ENCODE assay signal across 11 cellular contexts in the genomic region with DNA sequence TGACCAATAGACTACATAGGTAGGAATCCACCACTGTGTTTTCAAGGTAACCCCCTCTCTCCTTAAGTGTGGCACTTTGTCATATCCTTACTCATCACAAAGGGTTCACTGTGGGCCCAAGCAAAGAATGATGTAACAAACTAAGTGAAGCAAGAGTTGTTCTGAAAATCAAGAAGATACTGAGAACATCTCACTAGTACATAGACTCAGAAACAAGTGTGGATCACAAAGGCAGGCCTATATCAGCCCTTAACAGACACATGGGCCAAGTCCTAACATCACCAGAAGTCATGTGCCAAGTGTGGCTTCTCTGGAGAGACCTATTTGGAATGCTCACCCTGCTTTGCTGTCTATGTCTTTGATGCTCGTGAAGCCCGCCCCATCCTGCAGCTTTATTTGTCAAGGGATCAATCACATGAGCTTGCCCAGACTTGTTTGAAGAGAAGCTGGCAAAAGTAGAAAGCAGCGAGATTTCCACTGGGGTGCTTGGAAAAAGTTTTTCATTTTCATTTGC.
DNase-seq lines count a peak whose midpoint lies in the region; ATAC-seq, FAIRE-seq and TF ChIP-seq lines count a peak whose summit lies in the region.
"Had no signal": no experiment of that assay in that cellular context is flagged by ENCODE, and none has a peak within 500 bp of the region (broad histone marks: within the 10 kb centered on the region; RNA-seq: fewer than 3 reads in every experiment).

No MANE protein-coding gene starts in this region.

- H2BK15ac ChIP-seq in H1 (ENCODE audit: low read length) = no peak overlapping the region

- no peak overlapping the region for H2AK5ac ChIP-seq in H1 (ENCODE audit: low read depth, low read length)

- no peak overlapping the region for H2BK12ac ChIP-seq in H1 (ENCODE audit: low read depth, low read length)

- ATAC-seq in psoas muscle = peak in 3 of 4 donors; percentile 63 to 77 (median 68)
- ATAC-seq in GM19328 (IDR thresholded peaks at IDR 0.05; ENCODE audit: unreplicated experiment) = no peak

- 94% methylated on average over 3 of the region's 3 CpGs; no CpG with 5 or more reads in 1 of the 2 experiments for WGBS in H1 (ENCODE audit: extremely low coverage in 1 of 2, insufficient coverage in 1 of 2, insufficient read length in 1 of 2, insufficient replicate concordance in 2 of 2, low coverage in 1 of 2, low lambda C conversion rate in 2 of 2, missing lambda C conversion rate in 1 of 2), 2 experiments
- 78 to 89% (median 79%) methylated on average over 3 of the region's 3 CpGs for whole genome bisulfite sequencing in psoas muscle, 3 donors

- H3K23me2 ChIP-seq in H1 (ENCODE audit: low read depth, low read length) = no peaks in the 10 kb centered on the region

- peak; percentile 35 for DNase-seq in DMS53 treated with DMSO at 0.1 percent for 48 hours (lab: John Stamatoyannopoulos, UW; ENCODE audit: unreplicated experiment)
- peak; percentile 92 for DNase-seq in NCI-H345 (lab: John Stamatoyannopoulos, UW)
- no peak for DNase-seq in H1 (ENCODE audit: low read depth in 1 of 2, low spot score in 2 of 2)
- DNase-seq in psoas muscle = peak; percentile 39 to 64
- no peak for DNase-seq in frontal cortex (ENCODE audit: low spot score in 2 of 2)
- DNase-seq in ecto neural progenitor cell (ENCODE audit: low spot score) = no peak
- DNase-seq in SIG-M5 treated with dmso at 0.1 percent for 504 hours (lab: John Stamatoyannopoulos, UW; ENCODE audit: unreplicated experiment) = no peak
- DNase-seq: activated CD4-positive, alpha-beta T cell treated with anti-CD3 and anti-CD28 coated beads for 1 hour; EL; OCI-M1 had no signal

- no peak for TF ChIP-seq CTCF in H1 (IDR thresholded peaks at IDR 0.05; ENCODE audit: control extremely low read depth in 1 of 3, insufficient read depth in 1 of 3, low read depth in 1 of 3, low read length in 3 of 3)
- no peak for TF ChIP-seq CTCF in psoas muscle (IDR thresholded peaks at IDR 0.05)

- no peak overlapping the region for H3K4ac ChIP-seq in H1 (replicated peaks; ENCODE audit: insufficient read length, low read depth, low read length)

- no peak for TF ChIP-seq POLR2A in H1 (IDR thresholded peaks at IDR 0.05; ENCODE audit: control extremely low read depth in 1 of 2, low read depth in 2 of 2, low read length in 2 of 2)

- H3K14ac ChIP-seq in H1 (ENCODE audit: insufficient read length) = no peak overlapping the region

- H3K23ac ChIP-seq in H1 (ENCODE audit: insufficient read length) = no peak overlapping the region

- H3K9me3 ChIP-seq in H1 (ENCODE audit: insufficient read depth in 2 of 2, low read depth in 1 of 2, low read length in 1 of 2) (no peaks in the 10 kb centered on the region), psoas muscle (no peaks in the 10 kb centered on the region)

- H4K91ac ChIP-seq in H1 (replicated peaks; ENCODE audit: insufficient read length, low read length) = no peak overlapping the region

- H2BK5ac ChIP-seq in H1 (ENCODE audit: low read depth, low read length) = 0 out of 2 replicates have a peak overlapping the region, but pooled peaks have one; percentile 15

- no peaks in the 10 kb centered on the region for H3K36me3 ChIP-seq in H1 (ENCODE audit: control insufficient read depth in 2 of 4, insufficient read depth in 4 of 4, low read length in 3 of 4)
- H3K36me3 ChIP-seq in psoas muscle (ENCODE audit: insufficient read depth in 1 of 2, low read depth in 1 of 2) = no peaks in the 10 kb centered on the region

- no peak for TF ChIP-seq EP300 in H1 (IDR thresholded peaks at IDR 0.05; ENCODE audit: borderline replicate concordance in 1 of 2, low read depth in 2 of 2, low read length in 2 of 2)

- no peak overlapping the region for H4K8ac ChIP-seq in H1 (ENCODE audit: extremely low read depth, insufficient read depth, low read length)

- no peak overlapping the region for H2BK120ac ChIP-seq in H1 (replicated peaks; ENCODE audit: low read depth, low read length)

- no peak overlapping the region for H3K56ac ChIP-seq in H1 (replicated peaks; ENCODE audit: insufficient read length, low read depth, low read length)

- no peak overlapping the region for H3K9ac ChIP-seq in H1 (replicated peaks in 1 of 4; ENCODE audit: extremely low read depth in 1 of 4, low read depth in 3 of 4, low read length in 3 of 4)

- H3K18ac ChIP-seq in H1 (ENCODE audit: extremely low read depth, low read length) = no peak overlapping the region

- intact Hi-C loops in psoas muscle (cut with DNase I) = no loop called here

- no peak overlapping the region for H3K27ac ChIP-seq in H1 (ENCODE audit: low read depth, low read length)
- no peak overlapping the region for H3K27ac ChIP-seq in psoas muscle

- POLR2A ChIA-PET in H1 (lab: Charles Lee; ENCODE audit: partially characterized antibody) = no interaction called here

- no peak overlapping the region for H4K5ac ChIP-seq in H1 (ENCODE audit: insufficient read length, low read depth, low read length)

- no peaks in the 10 kb centered on the region for H4K20me1 ChIP-seq in H1 (replicated peaks in 1 of 2; ENCODE audit: control insufficient read depth in 1 of 2, insufficient read depth in 2 of 2, low read length in 2 of 2)

- H2BK20ac ChIP-seq in H1 (ENCODE audit: low read length) = 0 out of 2 replicates have a peak overlapping the region, but pooled peaks have one; percentile 2

- H2AFZ ChIP-seq in H1 (ENCODE audit: low read length) = peak overlapping the region; percentile 37; the same call in 1 of the 2 replicates

- H3K79me2 ChIP-seq in H1 (ENCODE audit: control insufficient read depth in 1 of 2, insufficient read depth in 2 of 2, low read length in 2 of 2) = no peaks in the 10 kb centered on the region

- H3K4me3 ChIP-seq in H1 (ENCODE audit: extremely low read depth in 1 of 4, insufficient read depth in 2 of 4, low read depth in 3 of 4, low read length in 4 of 4) (no peak overlapping the region), psoas muscle (no peak overlapping the region)

- TF ChIP-seq RAD21 in H1 (IDR thresholded peaks at IDR 0.05 in 1 of 2, conservative IDR thresholded peaks at IDR 0.05 in 1 of 2; ENCODE audit: low read depth in 2 of 2, low read length in 2 of 2) = no peak

- FAIRE-seq in H1 (lab: Jason Lieb, UNC) (no peak), frontal cortex (lab: Jason Lieb, UNC) (no peak)

- H3K4me2 ChIP-seq in H1 (ENCODE audit: insufficient read depth in 1 of 2, low read depth in 2 of 2, low read length in 2 of 2) = no peak overlapping the region

- H3K4me1 ChIP-seq in H1 (replicated peaks in 1 of 4; ENCODE audit: control insufficient read depth in 3 of 4, insufficient read depth in 4 of 4, low read length in 3 of 4) (peaks cover 0 to 7% (median 4%) of the 10 kb centered on the region in 4 experiments), psoas muscle (no peaks in the 10 kb centered on the region)

- H3K27me3 ChIP-seq in H1 (replicated peaks in 1 of 4; ENCODE audit: control insufficient read depth in 3 of 4, extremely low read depth in 1 of 4, insufficient read depth in 3 of 4, low read length in 3 of 4) (no peaks in the 10 kb centered on the region), psoas muscle (ENCODE audit: insufficient read depth in 3 of 3, low read length in 2 of 3) (no peaks in the 10 kb centered on the region)

- CTCF ChIA-PET in H1 (lab: Charles Lee; ENCODE audit: partially characterized antibody) = interaction anchor here (3.0 kb wide), 1 partner anchor 36 kb away, joined by 9 read pairs; no protein-coding TSS in a partner anchor

- H3K79me1 ChIP-seq in H1 (ENCODE audit: low read depth, low read length) = no peaks in the 10 kb centered on the region

TF ChIP-seq in H1, 55 proteins besides CTCF, POLR2A, EP300 and RAD21:
- TF ChIP-seq SP1 (IDR thresholded peaks at IDR 0.05; ENCODE audit: low read depth, low read length) = no peak
- no peak for TF ChIP-seq TAF1 (IDR thresholded peaks at IDR 0.05; ENCODE audit: low read depth, low read length)

Comparison
In these comparisons a context has a peak if more than half of its experiments do, and no peak if none do; other contexts are left out.
1. DNase-seq: peak in DMS53 treated with DMSO at 0.1 percent for 48 hours (single experiment), NCI-H345 (single experiment) and psoas muscle (2 of 2); none in H1 (0 of 2), frontal cortex (0 of 2), ecto neural progenitor cell (single experiment) and SIG-M5 treated with dmso at 0.1 percent for 504 hours (single experiment).